ENCODE assay signal across 25 cellular contexts in genomic region chr3:138007898-138008297, GRCh38. TPM values are rescaled to one million over a fixed set of nuclear protein-coding genes. Genes with fewer than 3 reads are reported as not detected.
DNase-seq lines count a peak whose midpoint lies in the region; ATAC-seq, FAIRE-seq and TF ChIP-seq lines count a peak whose summit lies in the region.
"Had no signal": no experiment of that assay in that cellular context is flagged by ENCODE, and none has a peak within 500 bp of the region (broad histone marks: within the 10 kb centered on the region; RNA-seq: fewer than 3 reads in every experiment).

No MANE protein-coding gene starts in this region.

- no peak overlapping the region for H3K4me3 Mint-ChIP-seq in WTC11
- H3K4me3 Mint-ChIP-seq: CD14-positive monocyte; CD4-positive, alpha-beta memory T cell; CD4-positive, CD25-positive, alpha-beta regulatory T cell; CD8-positive, alpha-beta memory T cell had no signal

- in situ Hi-C loops in K562 (cut with MboI) = no loop called here

- DNase-seq in K562 (ENCODE audit: extremely low read depth in 1 of 4, low spot score in 3 of 4) (no peak), mucosa of descending colon (no peak), stomach (peak; percentile 51), NCI-H1092 treated with DMSO at 0.1 percent for 48 hours (lab: John Stamatoyannopoulos, UW) (no peak), WTC11 (ENCODE audit: low spot score) (no peak), NCI-H510A treated with DMSO at 0.1 percent for 48 hours (lab: John Stamatoyannopoulos, UW) (no peak)
- DNase-seq: 8988T; ACHN; BE2C; C1 segment of cervical spinal cord; CD4-positive, alpha-beta memory T cell; CD4-positive, CD25-positive, alpha-beta regulatory T cell; CD8-positive, alpha-beta memory T cell; COR-L47; DMS79 treated with DMSO at 0.1 percent for 48 hours; GF-D8 had no signal

- H3K27me3 ChIP-seq in K562 (ENCODE audit: control insufficient read depth in 2 of 2, insufficient read depth in 2 of 2, low read length in 2 of 2) = no peaks in the 10 kb centered on the region; a peak in 1 of 5 replicates
- no peaks in the 10 kb centered on the region for H3K27me3 ChIP-seq in stomach
- H3K27me3 ChIP-seq: BE2C, BLaER1 had no signal

- H3K9ac ChIP-seq in K562 (ENCODE audit: insufficient read depth in 1 of 2, low read depth in 2 of 2, low read length in 2 of 2) = no peak overlapping the region
- H3K9ac ChIP-seq: BLaER1 had no signal

- no peaks in the 10 kb centered on the region for H3K4me1 ChIP-seq in HEK293 (ENCODE audit: control insufficient read depth, insufficient read depth, low read length)
- peaks cover 0 to 8% of the 10 kb centered on the region in 2 experiments; a peak in 2 of 5 replicates for H3K4me1 ChIP-seq in K562 (replicated peaks in 1 of 2; ENCODE audit: control insufficient read depth in 2 of 2, insufficient read depth in 2 of 2, low read length in 2 of 2)
- H3K4me1 ChIP-seq in mucosa of descending colon (ENCODE audit: low read depth) = no peaks in the 10 kb centered on the region
- H3K4me1 ChIP-seq in stomach = peaks cover 9 to 44% (median 13%) of the 10 kb centered on the region in 4 donors
- H3K4me1 ChIP-seq: BE2C, BLaER1 had no signal

- no peaks in the 10 kb centered on the region for H4K20me1 ChIP-seq in K562 (replicated peaks; ENCODE audit: control insufficient read depth, insufficient read depth, low read length)
- H4K20me1 ChIP-seq: BLaER1 had no signal

- H3K9me3 Mint-ChIP-seq in WTC11 = no peaks in the 10 kb centered on the region
- H3K9me3 Mint-ChIP-seq: CD4-positive, alpha-beta memory T cell; CD8-positive, alpha-beta memory T cell had no signal

- no peaks in the 10 kb centered on the region for H3K36me3 Mint-ChIP-seq in WTC11
- H3K36me3 Mint-ChIP-seq: CD14-positive monocyte; CD4-positive, alpha-beta memory T cell; CD4-positive, CD25-positive, alpha-beta regulatory T cell; CD8-positive, alpha-beta memory T cell had no signal

- POLR2A ChIA-PET in HEK293 (lab: Yijun Ruan, JAX) = no interaction called here
- POLR2A ChIA-PET in K562 (lab: Yijun Ruan, JAX) = no interaction called here
- POLR2A ChIA-PET in WTC11 (lab: Charles Lee) = interaction anchor here (0.5 kb wide), 1 partner anchor 317 kb away, joined by 3 read pairs; no protein-coding TSS in a partner anchor

- whole genome bisulfite sequencing in K562 (ENCODE audit: insufficient coverage, low coverage, missing lambda C conversion rate) = 0% methylated on average over 1 of the region's 1 CpG
- WGBS in stomach, 5 donors = 11 to 52% (median 29%) methylated on average over 1 of the region's 1 CpG

- no peak for TF ChIP-seq EP300 in K562 (IDR thresholded peaks at IDR 0.05; ENCODE audit: low read length)
- no peak for TF ChIP-seq EP300 in stomach (IDR thresholded peaks at IDR 0.05)

- H3K9me3 ChIP-seq in HEK293 (ENCODE audit: control insufficient read depth, insufficient read depth, low read depth, low read length) (no peaks in the 10 kb centered on the region), K562 (replicated peaks; ENCODE audit: control insufficient read depth, insufficient read depth, low read depth, low read length) (no peaks in the 10 kb centered on the region), mucosa of descending colon (no peaks in the 10 kb centered on the region), stomach (no peaks in the 10 kb centered on the region)
- H3K9me3 ChIP-seq: BE2C, BLaER1 had no signal

- no peak overlapping the region for H3K4me2 ChIP-seq in K562 (ENCODE audit: insufficient read depth, low read length)
- H3K4me2 ChIP-seq: BLaER1 had no signal

- intact Hi-C loops in K562 (cut with micrococcal nuclease) = no loop called here
- intact Hi-C loops in mucosa of descending colon (cut with DNase I, micrococcal nuclease) = no loop called here
- intact Hi-C loops in stomach (cut with DNase I; ENCODE audit: low total_unique reads) = no loop called here

- H3K27ac ChIP-seq in HEK293 (ENCODE audit: extremely low read depth, low read depth, low read length) (no peak overlapping the region), K562 (ENCODE audit: extremely low read depth, low read depth, low read length) (no peak overlapping the region), stomach (peak overlapping the region; percentile 80 to 95 (median 87))
- H3K27ac ChIP-seq: BLaER1 had no signal

- H2AFZ ChIP-seq in K562 (ENCODE audit: low read depth, low read length) = no peak overlapping the region

- H3K36me3 ChIP-seq in HEK293 (ENCODE audit: control insufficient read depth in 2 of 2, insufficient read depth in 1 of 2, low read length in 2 of 2) = no peaks in the 10 kb centered on the region
- no peaks in the 10 kb centered on the region for H3K36me3 ChIP-seq in K562 (ENCODE audit: control insufficient read depth, insufficient read depth, low read length)
- H3K36me3 ChIP-seq in mucosa of descending colon (ENCODE audit: low read depth) = no peaks in the 10 kb centered on the region
- H3K36me3 ChIP-seq in stomach = peaks cover 0 to 8% (median 6%) of the 10 kb centered on the region in 4 donors
- H3K36me3 ChIP-seq: BE2C, BLaER1 had no signal

- no TSS peak for BruUV-seq in K562 (replicated peaks; lab: Mats Ljungman, UMichigan)

- H3K4me3 ChIP-seq in HEK293 (ENCODE audit: low read depth, low read length) (no peak overlapping the region), K562 (no peak overlapping the region), mucosa of descending colon (no peak overlapping the region), stomach (peak overlapping the region in 1 of 4 donors; percentile 38)
- H3K4me3 ChIP-seq: BLaER1 had no signal

- CTCF ChIA-PET in HEK293 (lab: Yijun Ruan, JAX) (no interaction called here), K562 (lab: Yijun Ruan, JAX; ENCODE audit: low intra/inter-chr PET ratio) (no interaction called here), WTC11 (lab: Charles Lee) (no interaction called here)

- TF ChIP-seq POLR2A in K562 (conservative IDR thresholded peaks at IDR 0.05) (no peak), stomach (IDR thresholded peaks at IDR 0.05) (peak in 2 of 4 donors; percentile 33 to 37)

- no peaks in the 10 kb centered on the region for H3K9me1 ChIP-seq in K562 (ENCODE audit: control insufficient read depth, insufficient read depth, low read length)

- H3K27ac Mint-ChIP-seq in WTC11 = no peak overlapping the region
- H3K27ac Mint-ChIP-seq: CD14-positive monocyte; CD4-positive, alpha-beta memory T cell; CD4-positive, CD25-positive, alpha-beta regulatory T cell had no signal

- FAIRE-seq in K562 (lab: Jason Lieb, UNC) = no peak
- FAIRE-seq: A204.1, G401.6, GM12891, GM19239 had no signal

- TF ChIP-seq RAD21 in K562 (CRISPR knock-in tag; conservative IDR thresholded peaks at IDR 0.05 in 1 of 2, IDR thresholded peaks at IDR 0.05 in 1 of 2) = no peak

- peaks cover 7% of the 10 kb centered on the region; the same call in 1 of the 2 replicates for H3K27me3 Mint-ChIP-seq in WTC11 (ENCODE audit: low read depth)

- H3K79me2 ChIP-seq in K562 (ENCODE audit: control insufficient read depth, insufficient read depth, low read length) = no peaks in the 10 kb centered on the region

- TF ChIP-seq CTCF in HEK293 (tag by site-specific recombination; IDR thresholded peaks at IDR 0.05) (no peak), K562 (IDR thresholded peaks at IDR 0.05 in 2 of 3, conservative IDR thresholded peaks at IDR 0.05 in 1 of 3; ENCODE audit: insufficient read depth in 2 of 3, low read depth in 1 of 3, low read length in 3 of 3) (no peak), mucosa of descending colon (IDR thresholded peaks at IDR 0.05) (no peak), stomach (IDR thresholded peaks at IDR 0.05) (no peak), WTC11 (IDR thresholded peaks at IDR 0.05) (no peak)

- H3K4me1 Mint-ChIP-seq in WTC11 = no peaks in the 10 kb centered on the region
- H3K4me1 Mint-ChIP-seq: CD14-positive monocyte; CD4-positive, alpha-beta memory T cell; CD4-positive, CD25-positive, alpha-beta regulatory T cell; CD8-positive, alpha-beta memory T cell had no signal

- ATAC-seq in K562 (no peak), mucosa of descending colon (peak; percentile 31), WTC11 (no peak)

TF ChIP-seq in HEK293, 187 proteins besides CTCF, POLR2A, EP300 and RAD21 (continues in another document):
- no peak for TF ChIP-seq ZNF624 (tag by site-specific recombination; IDR thresholded peaks at IDR 0.05)

TF ChIP-seq in K562, 482 proteins besides CTCF, POLR2A, EP300 and RAD21 (continues in another document):
- TF ChIP-seq EGR1 (conservative IDR thresholded peaks at IDR 0.05) = peak; percentile 48

TF ChIP-seq in WTC11, 78 proteins besides CTCF, POLR2A, EP300 and RAD21 (continues in another document):
- TF ChIP-seq CREB1 (CRISPR knock-in tag; IDR thresholded peaks at IDR 0.05) (no peak), ZNF423 (CRISPR knock-in tag; IDR thresholded peaks at IDR 0.05) (no peak), ESRRA (CRISPR knock-in tag; IDR thresholded peaks at IDR 0.05; ENCODE audit: borderline replicate concordance) (no peak)

RNA-seq across cellular contexts. Expression of gene CLDN18, which starts 2.1 kb away (rescaled TPM):
- total RNA-seq in K562 (2011; cell fraction: chromatin; rRNA removed; ENCODE audit: low replicate concordance) = not detected in 2 replicates
- not detected in 2 replicates for total RNA-seq in K562 (2011; cell fraction: nucleolus; rRNA removed)
- not detected in 2 replicates for total RNA-seq in K562 (2011; cell fraction: nucleoplasm; rRNA removed)
- 0.04 TPM in 1 of 2 replicates, not detected in the other for total RNA-seq in K562 (2014; rRNA removed)
- not detected in 2 replicates for total RNA-seq in K562 (2014; rRNA removed; fragmentation: Illumina TruSeq; extraction: Trizol)
- not detected in 2 replicates for total RNA-seq in K562 (2015; rRNA removed; fragmentation: Illumina TruSeq; extraction: Trizol)
- 0.11 TPM in 2 replicates for total RNA-seq in K562 (2021)
- polyA plus RNA-seq in K562 (2011; rRNA removed) = not detected in 2 replicates
- not detected in 2 replicates for polyA plus RNA-seq in K562 (2011; cell fraction: cytosol; rRNA removed)
- polyA plus RNA-seq in K562 (2011; cell fraction: nucleus; rRNA removed) = not detected in 2 replicates
- not detected in 2 replicates for polyA plus RNA-seq in K562 (2012)
- polyA plus RNA-seq in K562 (2014; fragmentation: Illumina TruSeq; extraction: Trizol) = not detected in 2 replicates
- not detected for polyA plus RNA-seq in K562 (2014; fragmentation: Nextera tagmentation; extraction: Ambion mirVana)
- polyA plus RNA-seq in K562 (2014; rRNA removed) = not detected in 2 replicates
- not detected in 2 replicates for polyA minus RNA-seq in K562 (2011; rRNA and poly(A)+ RNA removed)
- not detected in 2 replicates for polyA minus RNA-seq in K562 (2011; cell fraction: cytosol; rRNA and poly(A)+ RNA removed)
- not detected in 2 replicates for polyA minus RNA-seq in K562 (2011; cell fraction: nucleus; rRNA and poly(A)+ RNA removed)
- not detected for total RNA-seq in mucosa of descending colon
- total RNA-seq in stomach = 1,000 to 10,000 TPM in 1 of 5 donors, 100 to 1,000 TPM in 2, 1 to 10 TPM in 2; 1.4 to 1,096 (median 161) TPM
- polyA plus RNA-seq in stomach = 100 to 1,000 TPM; 128 to 441 (median 211) TPM
- total RNA-seq in WTC11 (2021) = 0.13 to 0.23 TPM (median 0.16 TPM) in 3 replicates
- total RNA-seq: A673; CD4-positive, alpha-beta memory T cell; CD4-positive, CD25-positive, alpha-beta regulatory T cell; CD8-positive, alpha-beta memory T cell had no signal
- polyA plus RNA-seq: AG04450; CD14-positive monocyte; CD4-positive, alpha-beta memory T cell; CD4-positive, CD25-positive, alpha-beta regulatory T cell; CD8-positive, alpha-beta memory T cell had no signal

Comparison
In these comparisons a context has a peak if more than half of its experiments do, and no peak if none do; other contexts are left out.
1. H3K27ac ChIP-seq: peak in stomach (5 of 5); none in HEK293 (single experiment) and K562 (single experiment).